9 cellular contexts compared by ENCODE assay signal in the genomic region with DNA sequence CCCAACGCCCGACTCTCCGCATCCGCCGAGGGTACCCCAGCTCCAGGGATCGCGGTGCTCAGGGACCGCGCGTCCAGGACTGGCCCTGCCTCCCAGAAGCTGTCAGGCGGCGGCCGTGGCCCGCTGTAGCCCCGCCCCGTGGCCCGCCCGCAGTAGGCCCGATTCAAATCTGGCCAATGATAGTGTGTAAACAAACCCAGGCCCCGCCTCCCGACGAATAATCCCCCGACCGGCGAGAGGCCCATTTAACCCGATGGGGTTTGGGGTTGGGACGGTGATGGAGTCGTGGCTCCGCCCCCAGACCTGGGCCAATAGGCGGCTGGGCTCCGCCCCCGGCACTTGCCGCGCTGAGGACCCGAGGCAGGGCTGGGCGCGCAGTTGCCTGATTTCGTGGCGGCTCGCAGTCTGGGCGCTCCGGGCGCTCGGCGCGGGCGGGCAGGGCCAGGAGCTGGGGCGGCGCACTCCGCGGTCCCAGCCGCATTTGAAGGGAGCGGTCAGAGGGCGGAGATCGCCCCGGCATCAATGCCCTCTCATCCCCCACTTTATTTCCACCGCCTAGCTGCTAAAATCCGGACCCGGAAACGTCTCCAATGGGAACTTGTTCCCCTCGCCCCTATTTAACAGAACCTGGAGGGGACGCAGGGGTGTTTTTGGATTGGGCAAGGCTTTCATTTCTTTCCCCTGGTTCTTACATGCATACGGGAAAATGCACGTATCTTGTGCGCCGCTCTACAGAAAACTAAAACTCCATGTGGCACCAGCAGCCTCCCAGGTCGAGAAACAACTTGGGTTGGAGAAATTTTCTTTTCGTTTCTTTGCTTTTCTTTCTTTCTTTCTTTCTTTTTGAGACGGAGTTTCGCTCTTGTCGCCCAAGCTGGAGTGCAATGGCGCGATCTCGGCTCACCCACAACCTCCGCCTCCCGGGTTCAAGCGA. TPM values are rescaled to one million over a fixed set of nuclear protein-coding genes. Genes with fewer than 3 reads are reported as not detected.
DNase-seq lines count a peak whose midpoint lies in the region; ATAC-seq, FAIRE-seq and TF ChIP-seq lines count a peak whose summit lies in the region.
"Had no signal": no experiment of that assay in that cellular context is flagged by ENCODE, and none has a peak within 500 bp of the region (broad histone marks: within the 10 kb centered on the region; RNA-seq: fewer than 3 reads in every experiment).

No MANE protein-coding gene starts in this region.

- H3K4me1 ChIP-seq in kidney (ENCODE audit: control insufficient read depth in 1 of 2, insufficient read depth in 1 of 2, low read depth in 1 of 2, low read length in 2 of 2) = peaks cover 5% of the 10 kb centered on the region in 2 donors

- no peaks in the 10 kb centered on the region for H3K9me3 ChIP-seq in kidney (ENCODE audit: control insufficient read depth in 1 of 2, low read length in 2 of 2)

- peak; percentile 87 for FAIRE-seq in kidney (lab: Jason Lieb, UNC)
- FAIRE-seq: colon had no signal

- peak; percentile 98 for TF ChIP-seq POLR2A in GM19099 (IDR thresholded peaks at IDR 0.05; ENCODE audit: extremely low read depth, insufficient read length, low read depth)

- intact Hi-C loops in kidney (cut with DNase I) = no loop called here

- no peak for TF ChIP-seq CTCF in kidney (IDR thresholded peaks at IDR 0.05; ENCODE audit: borderline replicate concordance, extremely low read depth, insufficient read depth)

- peak; percentile 85 for ATAC-seq in HG03378 (IDR thresholded peaks at IDR 0.05; ENCODE audit: unreplicated experiment)

- no peaks in the 10 kb centered on the region for H3K36me3 ChIP-seq in kidney (ENCODE audit: control insufficient read depth in 1 of 2, insufficient read depth in 2 of 2, low read length in 2 of 2)

- DNase-seq in AML-193 (lab: John Stamatoyannopoulos, UW) = peak; percentile 95 to 97
- peak; percentile 98 for DNase-seq in NCI-H446 treated with DMSO at 0.1 percent for 48 hours (lab: John Stamatoyannopoulos, UW)
- peak; percentile 96 for DNase-seq in activated CD4-positive, CD25-positive, alpha-beta regulatory T cell treated with anti-CD3 and anti-CD28 coated beads, Interleukin-2, amount 50 U/mL, for 72 hours
- DNase-seq in cerebellum (ENCODE audit: low spot score) = peak; percentile 100
- peak; percentile 100 for DNase-seq in kidney
- DNase-seq in stimulated activated CD4-positive, alpha-beta T cell treated with anti-CD3 and anti-CD28 coated beads, Interleukin-15, amount 100 ng/mL, for 1 hour (ENCODE audit: low read depth in 1 of 2, low spot score in 1 of 2) = peak; percentile 98 to 99

- H3K9ac ChIP-seq in kidney (ENCODE audit: low read length in 2 of 2) = peak overlapping the region; percentile 26 to 61

- H3K4me3 ChIP-seq in kidney (ENCODE audit: low read length in 2 of 2) = peak overlapping the region; percentile 80 to 90

- peak overlapping the region; percentile 50 to 57 for H3K27ac ChIP-seq in kidney (ENCODE audit: low read depth in 2 of 2, low read length in 2 of 2)

RNA-seq across cellular contexts. Expression of gene BICRA, which starts 8.4 kb away (rescaled TPM):
- total RNA-seq in cerebellum (9.1 TPM), kidney (14.7 TPM)
- 3.2 TPM for polyA plus RNA-seq in kidney (ENCODE audit: insufficient read depth, low read depth, low replicate concordance)

RNA-seq across cellular contexts. Expression of gene ZNF541, which starts 27.6 kb away (rescaled TPM):
- total RNA-seq in cerebellum (0.91 TPM), kidney (0.69 TPM)
- 0.86 TPM for polyA plus RNA-seq in kidney (ENCODE audit: insufficient read depth, low read depth, low replicate concordance)

Comparison
In these comparisons a context has a peak if more than half of its experiments do, and no peak if none do; other contexts are left out.
1. Peak in every context shown above with its lines: DNase-seq, ATAC-seq, H3K4me3 ChIP-seq and H3K27ac ChIP-seq.